28 cellular contexts compared by ENCODE assay signal in the genomic region with DNA sequence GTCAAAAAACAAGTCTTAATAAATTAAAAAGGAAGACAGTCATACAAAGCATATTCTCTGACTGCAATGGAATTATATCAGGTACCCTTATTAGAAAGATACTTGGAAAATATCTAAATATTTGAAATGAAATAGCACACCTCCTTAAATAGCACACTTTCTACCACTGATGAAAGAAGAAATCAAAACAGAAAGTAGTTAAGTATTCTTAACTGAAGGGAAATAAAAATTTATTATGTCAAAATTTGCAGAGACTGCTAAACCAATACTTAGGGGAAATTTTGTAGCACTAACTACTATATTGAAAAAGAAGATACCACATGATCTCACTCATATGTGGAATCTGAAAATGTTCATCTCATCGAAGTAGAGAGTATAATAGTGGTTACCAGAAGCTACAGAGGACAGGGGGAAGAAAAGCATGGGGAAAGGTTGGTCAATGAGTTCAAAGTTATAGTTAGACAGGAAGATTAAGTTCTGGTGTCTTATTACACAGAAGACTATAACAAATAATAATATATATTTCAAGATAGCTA.
"Had no signal": no experiment of that assay in that cellular context is flagged by ENCODE, and none has a peak within 500 bp of the region (broad histone marks: within the 10 kb centered on the region; RNA-seq: fewer than 3 reads in every experiment).

No MANE protein-coding gene starts in this region.

- H3K27me3 Mint-ChIP-seq: activated CD8-positive, alpha-beta memory T cell treated with anti-CD3 and anti-CD28 coated beads, Interleukin-2, amount 10 ng/mL, durations not matched to agents 7 days and 5 days; naive B cell had no signal

- H3K4me1 Mint-ChIP-seq: naive B cell, nephron progenitor cell had no signal

- H3K27ac ChIP-seq: breast epithelium, gastroesophageal sphincter, neutrophil, ovary, prostate gland, sigmoid colon, suprapubic skin, tibial artery, upper lobe of right lung, VCaP had no signal

- DNase-seq: activated CD4-positive, alpha-beta T cell treated with anti-CD3 and anti-CD28 coated beads, Interleukin-2, amount 50 U/mL, for 1 hour; activated CD4-positive, CD25-positive, alpha-beta regulatory T cell treated with anti-CD3 and anti-CD28 coated beads, Interleukin-2, amount 50 U/mL, for 72 hours; activated CD8-positive, alpha-beta memory T cell treated with anti-CD3 and anti-CD28 coated beads, Interleukin-2, amount 10 ng/mL, durations not matched to agents 7 days and 5 days; activated CD8-positive, alpha-beta T cell treated with anti-CD3 and anti-CD28 coated beads, Interleukin-2, amount 10 ng/mL, durations not matched to agents 7 days and 5 days; activated naive CD4-positive, alpha-beta T cell; activated T-cell treated with anti-CD3 and anti-CD28 coated beads, Interleukin-2, amount 50 U/mL, for 72 hours; central memory CD4-positive, alpha-beta T cell; head of caudate nucleus; hippocampal formation; left cardiac atrium; left ventricle myocardium superior; naive B cell; nephron progenitor cell; ovary; retina; sigmoid colon; small intestine; stimulated activated naive CD4-positive, alpha-beta T cell; T-helper 9 cell; tibial artery; upper lobe of right lung had no signal

- H3K4me1 ChIP-seq: breast epithelium, gastroesophageal sphincter, prostate gland, suprapubic skin, tibial artery, upper lobe of right lung had no signal

- H3K4me3 Mint-ChIP-seq: activated CD8-positive, alpha-beta memory T cell treated with anti-CD3 and anti-CD28 coated beads, Interleukin-2, amount 10 ng/mL, durations not matched to agents 7 days and 5 days; activated CD8-positive, alpha-beta T cell treated with anti-CD3 and anti-CD28 coated beads, Interleukin-2, amount 10 ng/mL, durations not matched to agents 7 days and 5 days; activated T-cell treated with anti-CD3 and anti-CD28 coated beads, Interleukin-2, amount 50 U/mL, for 72 hours; naive B cell; nephron progenitor cell had no signal

- H3K27me3 ChIP-seq: breast epithelium, gastroesophageal sphincter, neutrophil, ovary, sigmoid colon, suprapubic skin, tibial artery, upper lobe of right lung had no signal

- ATAC-seq: activated CD8-positive, alpha-beta memory T cell treated with anti-CD3 and anti-CD28 coated beads, Interleukin-2, amount 10 ng/mL, durations not matched to agents 7 days and 5 days; activated CD8-positive, alpha-beta T cell treated with anti-CD3 and anti-CD28 coated beads, Interleukin-2, amount 10 ng/mL, durations not matched to agents 7 days and 5 days; activated naive CD4-positive, alpha-beta T cell treated with anti-CD3 and anti-CD28 coated beads, Interleukin-2, amount 50 U/mL, for 72 hours; activated T-cell treated with anti-CD3 and anti-CD28 coated beads, Interleukin-2, amount 50 U/mL, for 72 hours; gastroesophageal sphincter; left cardiac atrium; left ventricle myocardium superior; upper lobe of right lung had no signal

- H3K27ac Mint-ChIP-seq: activated CD8-positive, alpha-beta memory T cell treated with anti-CD3 and anti-CD28 coated beads, Interleukin-2, amount 10 ng/mL, durations not matched to agents 7 days and 5 days; activated CD8-positive, alpha-beta T cell treated with anti-CD3 and anti-CD28 coated beads, Interleukin-2, amount 10 ng/mL, durations not matched to agents 7 days and 5 days; activated naive CD4-positive, alpha-beta T cell treated with anti-CD3 and anti-CD28 coated beads, Interleukin-2, amount 50 U/mL, for 72 hours; activated T-cell treated with anti-CD3 and anti-CD28 coated beads, Interleukin-2, amount 50 U/mL, for 72 hours; naive B cell; nephron progenitor cell had no signal

- H3K9me3 ChIP-seq: gastroesophageal sphincter, neutrophil, prostate gland, suprapubic skin, tibial artery, upper lobe of right lung had no signal
